ENCODE assay signal across 20 cellular contexts in the genomic region with DNA sequence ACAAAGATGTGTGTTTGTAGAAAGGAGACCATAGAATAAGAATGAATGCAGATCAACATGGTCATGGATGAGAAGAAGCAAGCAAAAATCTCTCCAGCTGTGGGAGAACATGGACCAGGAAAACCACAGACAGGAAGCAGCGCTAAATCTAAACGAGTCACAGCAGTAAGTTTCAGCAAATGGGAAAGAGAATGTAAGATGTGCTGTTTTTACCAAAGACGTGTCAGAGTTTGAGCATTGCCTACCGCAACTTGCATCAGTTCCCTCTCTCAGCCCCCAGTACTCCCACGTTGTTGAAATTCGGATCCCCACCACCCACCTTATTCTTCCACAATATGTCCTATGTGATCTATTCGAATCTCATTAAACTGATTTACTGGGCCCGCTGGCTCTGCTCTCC. TPM values are rescaled to one million over a fixed set of nuclear protein-coding genes. Genes with fewer than 3 reads are reported as not detected.
DNase-seq lines count a peak whose midpoint lies in the region; ATAC-seq and TF ChIP-seq lines count a peak whose summit lies in the region.
"Had no signal": no experiment of that assay in that cellular context is flagged by ENCODE, and none has a peak within 500 bp of the region (broad histone marks: within the 10 kb centered on the region; RNA-seq: fewer than 3 reads in every experiment).

No MANE protein-coding gene starts in this region.

- H3K4me1 ChIP-seq in endodermal cell (ENCODE audit: control insufficient read depth, insufficient read depth, low read length) (peaks cover 7% of the 10 kb centered on the region), BE2C (no peaks in the 10 kb centered on the region)
- H3K4me1 ChIP-seq: Peyer's patch had no signal

- H3K27me3 ChIP-seq in endodermal cell (ENCODE audit: control insufficient read depth, insufficient read depth, low read length, poor library complexity, severe bottlenecking) = no peaks in the 10 kb centered on the region
- no peaks in the 10 kb centered on the region for H3K27me3 ChIP-seq in BE2C
- H3K27me3 ChIP-seq: Peyer's patch had no signal

- intact Hi-C loops in activated CD4-positive, alpha-beta T cell treated with anti-CD3 and anti-CD28 coated beads, Interleukin-2, amount 10 ng/mL, durations not matched to agents 24 days and 14 days (cut with micrococcal nuclease) = no loop called here

- peaks cover 10% of the 10 kb centered on the region for H3K27me3 Mint-ChIP-seq in activated CD4-positive, alpha-beta T cell treated with anti-CD3 and anti-CD28 coated beads, Interleukin-2, amount 10 ng/mL, durations not matched to agents 24 days and 14 days
- no peaks in the 10 kb centered on the region for H3K27me3 Mint-ChIP-seq in endodermal cell (ENCODE audit: insufficient read depth)

- 72 to 81% methylated on average over 7 to 8 of the region's 8 CpGs for WGBS in endodermal cell (ENCODE audit: insufficient coverage in 1 of 2, insufficient read length in 1 of 2), 2 experiments

- no peak overlapping the region for H3K4me3 ChIP-seq in Jurkat, Clone E6-1 (ENCODE audit: low read length)
- H3K4me3 ChIP-seq in endodermal cell (ENCODE audit: low read length) (peak overlapping the region; percentile 24), BE2C (ENCODE audit: low read depth, low read length) (no peak overlapping the region)
- H3K4me3 ChIP-seq: Peyer's patch had no signal

- H3K4me3 Mint-ChIP-seq in activated CD4-positive, alpha-beta T cell treated with anti-CD3 and anti-CD28 coated beads, Interleukin-2, amount 10 ng/mL, durations not matched to agents 24 days and 14 days = peak overlapping the region; percentile 6
- H3K4me3 Mint-ChIP-seq in endodermal cell = no peak overlapping the region
- H3K4me3 Mint-ChIP-seq: memory B cell, T-helper 17 cell had no signal

- DNase-seq in activated CD4-positive, alpha-beta T cell treated with anti-CD3 and anti-CD28 coated beads, Interleukin-2, amount 10 ng/mL, durations not matched to agents 24 days and 14 days = no peak
- DNase-seq in activated CD4-positive, alpha-beta T cell treated with anti-CD3 and anti-CD28 coated beads, Interleukin-2, amount 50 U/mL, for 48 hours = no peak
- peak; percentile 34 for DNase-seq in Jurkat, Clone E6-1 (ENCODE audit: low read depth, low spot score)
- DNase-seq in endodermal cell (no peak), stromal cell of bone marrow (ENCODE audit: low read depth) (peak; percentile 19), BE2C (no peak), germinal center (ENCODE audit: low spot score) (no peak)
- DNase-seq: activated CD4-positive, alpha-beta T cell treated with anti-CD3 and anti-CD28 coated beads for 48 hours; activated effector memory CD4-positive, alpha-beta T cell treated with Interleukin-2 at 50 U/mL for 16 hours; Calu3; foreskin melanocyte; NCI-H1417; Peyer's patch; small intestine; substantia nigra; T-helper 17 cell had no signal

- H3K9me3 ChIP-seq in endodermal cell (ENCODE audit: control insufficient read depth, low read length) (no peaks in the 10 kb centered on the region), BE2C (no peaks in the 10 kb centered on the region; the same call in 1 of the 2 replicates)
- H3K9me3 ChIP-seq: Peyer's patch had no signal

- no peak overlapping the region for H3K27ac Mint-ChIP-seq in activated CD4-positive, alpha-beta T cell treated with anti-CD3 and anti-CD28 coated beads, Interleukin-2, amount 10 ng/mL, durations not matched to agents 24 days and 14 days
- no peak overlapping the region for H3K27ac Mint-ChIP-seq in endodermal cell
- H3K27ac Mint-ChIP-seq: brain, memory B cell, T-helper 17 cell had no signal

- no peaks in the 10 kb centered on the region for H3K36me3 Mint-ChIP-seq in activated CD4-positive, alpha-beta T cell treated with anti-CD3 and anti-CD28 coated beads, Interleukin-2, amount 10 ng/mL, durations not matched to agents 24 days and 14 days (ENCODE audit: low read depth)
- H3K36me3 Mint-ChIP-seq in endodermal cell (ENCODE audit: low read depth) = peaks cover 56% of the 10 kb centered on the region
- H3K36me3 Mint-ChIP-seq: brain had no signal

- H3K4me1 Mint-ChIP-seq in activated CD4-positive, alpha-beta T cell treated with anti-CD3 and anti-CD28 coated beads, Interleukin-2, amount 10 ng/mL, durations not matched to agents 24 days and 14 days = peaks cover 14% of the 10 kb centered on the region
- H3K4me1 Mint-ChIP-seq in endodermal cell = peaks cover 20% of the 10 kb centered on the region

- TF ChIP-seq CTCF in endodermal cell (conservative IDR thresholded peaks at IDR 0.05) (no peak), BE2C (IDR thresholded peaks at IDR 0.05; ENCODE audit: low read depth, low read length) (no peak)

- H3K36me3 ChIP-seq in endodermal cell (ENCODE audit: control insufficient read depth, insufficient read depth, low read length) (peaks cover 50% of the 10 kb centered on the region), BE2C (no peaks in the 10 kb centered on the region)
- H3K36me3 ChIP-seq: Peyer's patch had no signal

- peaks cover 7% of the 10 kb centered on the region for H3K9me3 Mint-ChIP-seq in activated CD4-positive, alpha-beta T cell treated with anti-CD3 and anti-CD28 coated beads, Interleukin-2, amount 10 ng/mL, durations not matched to agents 24 days and 14 days
- no peaks in the 10 kb centered on the region for H3K9me3 Mint-ChIP-seq in endodermal cell
- H3K9me3 Mint-ChIP-seq: brain, memory B cell had no signal

- H3K9ac ChIP-seq in endodermal cell (ENCODE audit: extremely low read depth, low read length, poor library complexity, severe bottlenecking) = no peak overlapping the region

- ATAC-seq in HG03521 (IDR thresholded peaks at IDR 0.05; ENCODE audit: unreplicated experiment) = no peak
- ATAC-seq: T-helper 17 cell had no signal

- H3K27ac ChIP-seq in endodermal cell (ENCODE audit: low read depth, low read length) = no peak overlapping the region
- H3K27ac ChIP-seq: Peyer's patch had no signal

RNA-seq across cellular contexts. Expression of a gene that starts 59.4 kb away (rescaled TPM):
- 35.9 and 37.4 TPM in 2 replicates for total RNA-seq in activated CD4-positive, alpha-beta T cell treated with anti-CD3 and anti-CD28 coated beads, Interleukin-2, amount 10 ng/mL, durations not matched to agents 24 days and 14 days
- 0.49 TPM for polyA plus RNA-seq in Jurkat, Clone E6-1 (2012; ENCODE audit: insufficient read depth, insufficient read length)
- total RNA-seq in endodermal cell = 10 to 100 TPM; 54.0 to 74.3 TPM
- polyA plus RNA-seq in endodermal cell (2013, experiment 1 of 2) = 6.9 TPM
- polyA plus RNA-seq in endodermal cell (2013, experiment 2 of 2) = 8.0 TPM
- polyA plus RNA-seq in BE2C (2012; ENCODE audit: insufficient read depth, insufficient read length, low read depth) = 1.3 TPM
- total RNA-seq: A673 had no signal

Comparison
In these comparisons a context has a peak if more than half of its experiments do, and no peak if none do; other contexts are left out.
1. DNase-seq: peak in Jurkat, Clone E6-1 (single experiment) and stromal cell of bone marrow (single experiment); none in activated CD4-positive, alpha-beta T cell treated with anti-CD3 and anti-CD28 coated beads, Interleukin-2, amount 10 ng/mL, durations not matched to agents 24 days and 14 days (single experiment), activated CD4-positive, alpha-beta T cell treated with anti-CD3 and anti-CD28 coated beads, Interleukin-2, amount 50 U/mL, for 48 hours (0 of 2), endodermal cell (single experiment), BE2C (single experiment) and germinal center (single experiment).